In genomic region chr15:52464478-52464877, GRCh38 we compare ENCODE assay signal across 9 cellular contexts.
A peak's percentile ranks its signal among the peaks of the same experiment; 100 is the strongest.
DNase-seq lines count a peak whose midpoint lies in the region; ATAC-seq and TF ChIP-seq lines count a peak whose summit lies in the region.
"Had no signal": no experiment of that assay in that cellular context is flagged by ENCODE, and none has a peak within 500 bp of the region (broad histone marks: within the 10 kb centered on the region; RNA-seq: fewer than 3 reads in every experiment).

No MANE protein-coding gene starts in this region.

- TF ChIP-seq CTCF in nephron progenitor cell (IDR thresholded peaks at IDR 0.05): no peak

- intact Hi-C loops in CD4-positive, alpha-beta memory T cell (cut with micrococcal nuclease): loop anchor here (1.0 to 5.0 kb wide), 4 partner anchors 18 to 207 kb away; no protein-coding TSS in a partner anchor

- no peaks in the 10 kb centered on the region for H3K27me3 Mint-ChIP-seq in CD4-positive, alpha-beta memory T cell
- no peaks in the 10 kb centered on the region for H3K27me3 Mint-ChIP-seq in activated naive CD4-positive, alpha-beta T cell treated with anti-CD3 and anti-CD28 coated beads, Interleukin-2, amount 50 U/mL, for 24 hours
- H3K27me3 Mint-ChIP-seq in nephron progenitor cell (ENCODE audit: low read depth, poor library complexity): peaks cover 2% of the 10 kb centered on the region

- peaks cover 0 to 16% (median 9%) of the 10 kb centered on the region in 8 donors for H3K9me3 Mint-ChIP-seq in CD4-positive, alpha-beta memory T cell
- H3K9me3 Mint-ChIP-seq in activated naive CD4-positive, alpha-beta T cell treated with anti-CD3 and anti-CD28 coated beads, Interleukin-2, amount 50 U/mL, for 24 hours: peaks cover 8% of the 10 kb centered on the region
- H3K9me3 Mint-ChIP-seq in nephron progenitor cell: peaks cover 21% of the 10 kb centered on the region

- H3K27ac ChIP-seq in CD4-positive, alpha-beta memory T cell (ENCODE audit: low read depth, low read length): peak overlapping the region; percentile 58

- ATAC-seq in HG03060 (IDR thresholded peaks at IDR 0.05; ENCODE audit: low read depth, unreplicated experiment): peak; percentile 46

- CTCF ChIA-PET in CD4-positive, alpha-beta memory T cell (lab: Charles Lee; ENCODE audit: partially characterized antibody): interaction anchor here (0.9 to 2.4 kb wide), 16 partner anchors 11 to 271 kb away, joined by 3 to 11 read pairs (median 4); partner anchors contain the start of gene MYO5A

- peak overlapping the region; percentile 85 to 98 (median 95) for H3K27ac Mint-ChIP-seq in CD4-positive, alpha-beta memory T cell
- H3K27ac Mint-ChIP-seq in activated naive CD4-positive, alpha-beta T cell treated with anti-CD3 and anti-CD28 coated beads, Interleukin-2, amount 50 U/mL, for 24 hours: peak overlapping the region; percentile 87
- H3K27ac Mint-ChIP-seq in nephron progenitor cell: no peak overlapping the region

- peak overlapping the region in 1 of 2 donors; percentile 36 for H3K4me3 ChIP-seq in CD4-positive, alpha-beta memory T cell (ENCODE audit: low read length in 2 of 2)

- peaks cover 36 to 60% (median 46%) of the 10 kb centered on the region in 4 donors for H3K4me1 Mint-ChIP-seq in CD4-positive, alpha-beta memory T cell
- H3K4me1 Mint-ChIP-seq in activated naive CD4-positive, alpha-beta T cell treated with anti-CD3 and anti-CD28 coated beads, Interleukin-2, amount 50 U/mL, for 24 hours: peaks cover 31% of the 10 kb centered on the region
- H3K4me1 Mint-ChIP-seq in nephron progenitor cell: no peaks in the 10 kb centered on the region

- H3K36me3 Mint-ChIP-seq in CD4-positive, alpha-beta memory T cell: peaks cover 13 to 14% of the 10 kb centered on the region in 2 donors
- peaks cover 8% of the 10 kb centered on the region for H3K36me3 Mint-ChIP-seq in activated naive CD4-positive, alpha-beta T cell treated with anti-CD3 and anti-CD28 coated beads, Interleukin-2, amount 50 U/mL, for 24 hours
- H3K36me3 Mint-ChIP-seq in nephron progenitor cell (ENCODE audit: low read depth): peaks cover 5% of the 10 kb centered on the region

- peaks cover 47% of the 10 kb centered on the region for H3K4me1 ChIP-seq in CD4-positive, alpha-beta memory T cell (ENCODE audit: insufficient read depth, low read length)

- POLR2A ChIA-PET in CD4-positive, alpha-beta memory T cell (lab: Charles Lee; ENCODE audit: partially characterized antibody): interaction anchor here (0.8 to 5.5 kb wide), 11 partner anchors 13 to 271 kb away, joined by 3 to 36 read pairs (median 4); partner anchors contain the start of genes ARPP19 and MYO5A

- peak in 4 of 5 donors; percentile 30 to 51 (median 46) for DNase-seq in CD4-positive, alpha-beta memory T cell
- DNase-seq in GM19238 (ENCODE audit: insufficient read length, low spot score) (peak; percentile 35), occipital lobe (lab: John Stamatoyannopoulos, UW) (no peak), NCI-H2196 treated with DMSO at 0.1 percent for 48 hours (lab: John Stamatoyannopoulos, UW; ENCODE audit: unreplicated experiment) (no peak), retina (no peak), nephron progenitor cell (no peak)
- DNase-seq: right cardiac atrium had no signal

- H3K36me3 ChIP-seq in CD4-positive, alpha-beta memory T cell (ENCODE audit: insufficient read depth, low read length): no peaks in the 10 kb centered on the region

- peak overlapping the region; percentile 73 to 91 (median 80) for H3K4me3 Mint-ChIP-seq in CD4-positive, alpha-beta memory T cell
- H3K4me3 Mint-ChIP-seq in activated naive CD4-positive, alpha-beta T cell treated with anti-CD3 and anti-CD28 coated beads, Interleukin-2, amount 50 U/mL, for 24 hours: peak overlapping the region; percentile 38
- H3K4me3 Mint-ChIP-seq in nephron progenitor cell: no peak overlapping the region

- peaks cover 0 to 3% of the 10 kb centered on the region in 2 donors for H3K9me3 ChIP-seq in CD4-positive, alpha-beta memory T cell (ENCODE audit: control insufficient read depth in 1 of 2, low read length in 2 of 2)

- H3K27me3 ChIP-seq in CD4-positive, alpha-beta memory T cell (ENCODE audit: insufficient read depth, low read length): no peaks in the 10 kb centered on the region

Comparison
In these comparisons a context has a peak if more than half of its experiments do, and no peak if none do; other contexts are left out.
1. DNase-seq: peak in CD4-positive, alpha-beta memory T cell (4 of 5) and GM19238 (single experiment); none in occipital lobe (single experiment), NCI-H2196 treated with DMSO at 0.1 percent for 48 hours (single experiment), retina (single experiment) and nephron progenitor cell (single experiment).